Comparison of ENCODE assay signal across 10 cellular contexts in the genomic region with DNA sequence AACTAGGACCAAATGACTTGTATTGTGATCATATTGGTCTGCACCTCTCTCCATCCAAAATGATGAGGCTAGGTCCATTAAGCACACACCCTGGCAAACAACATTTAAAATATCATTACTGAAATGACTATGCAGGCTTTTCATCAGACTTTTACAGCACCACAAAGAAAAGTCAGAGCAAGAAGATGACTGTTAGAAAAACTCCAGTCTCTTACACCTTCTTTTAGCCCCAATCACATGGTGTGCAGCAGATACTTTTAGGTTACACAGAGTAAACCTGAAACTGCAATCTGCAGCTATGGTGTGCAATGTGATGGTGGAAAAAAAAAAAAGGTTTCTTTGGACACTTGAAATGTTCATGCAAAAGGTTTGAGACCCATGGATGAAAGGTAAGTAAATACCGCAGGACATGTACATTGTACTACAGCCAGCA. TPM values are rescaled to one million over a fixed set of nuclear protein-coding genes. Genes with fewer than 3 reads are reported as not detected.
DNase-seq lines count a peak whose midpoint lies in the region; ATAC-seq and TF ChIP-seq lines count a peak whose summit lies in the region.
"Had no signal": no experiment of that assay in that cellular context is flagged by ENCODE, and none has a peak within 500 bp of the region (broad histone marks: within the 10 kb centered on the region; RNA-seq: fewer than 3 reads in every experiment).

No MANE protein-coding gene starts in this region.

- no peaks in the 10 kb centered on the region for H3K36me3 ChIP-seq in suprapubic skin
- H3K36me3 ChIP-seq: neutrophil had no signal

- TF ChIP-seq EP300 in suprapubic skin (IDR thresholded peaks at IDR 0.05), result no peak

- TF ChIP-seq CTCF in GM12864 (IDR thresholded peaks at IDR 0.05; ENCODE audit: low read depth, low read length, missing control alignments) (no peak), CD14-positive monocyte (IDR thresholded peaks at IDR 0.05) (no peak), suprapubic skin (IDR thresholded peaks at IDR 0.05) (no peak), HFFc6 (IDR thresholded peaks at IDR 0.05) (no peak)

- peak; percentile 78 for ATAC-seq in GM19324 (IDR thresholded peaks at IDR 0.05; ENCODE audit: low FRiP score, unreplicated experiment)
- peak; percentile 66 for ATAC-seq in HG02970 (IDR thresholded peaks at IDR 0.05; ENCODE audit: low FRiP score, unreplicated experiment)
- peak in 1 of 4 experiments; percentile 20 for ATAC-seq in T-cell (replicated peaks in 1 of 4)
- ATAC-seq: body of pancreas had no signal

- H3K4me3 Mint-ChIP-seq in T-cell (no peak overlapping the region), CD14-positive monocyte (no peak overlapping the region), HFFc6 (no peak overlapping the region)

- peak overlapping the region; percentile 53 to 68 for H3K27ac Mint-ChIP-seq in T-cell
- H3K27ac Mint-ChIP-seq in CD14-positive monocyte, result no peak overlapping the region
- no peak overlapping the region for H3K27ac Mint-ChIP-seq in HFFc6

- no peak for TF ChIP-seq POLR2A in suprapubic skin (IDR thresholded peaks at IDR 0.05)

- H3K4me1 Mint-ChIP-seq in T-cell (peaks cover 5 to 31% (median 14%) of the 10 kb centered on the region in 3 donors), CD14-positive monocyte (peaks cover 44% of the 10 kb centered on the region), HFFc6 (ENCODE audit: low read depth) (0 out of 2 replicates have a peak, but pooled peaks cover 5% of the 10 kb centered on the region)

- peaks cover 21% of the 10 kb centered on the region for H3K4me1 ChIP-seq in suprapubic skin

- H3K4me3 ChIP-seq in GM12864 (ENCODE audit: low read depth, low read length) (peak overlapping the region; percentile 35; the same call in 1 of the 2 replicates), suprapubic skin (no peak overlapping the region)
- H3K4me3 ChIP-seq: body of pancreas had no signal

- CTCF ChIA-PET in T-cell (lab: Charles Lee), result interaction anchor here in 1 of 2 donors (0.7 kb wide), 1 partner anchor 42 kb away, joined by 4 read pairs; no protein-coding TSS in a partner anchor

- WGBS in suprapubic skin, result 57% methylated on average over 1 of the region's 1 CpG

- DNase-seq in GM12864 (ENCODE audit: low read depth) (peak; percentile 90), T-cell (no peak), NCI-H446 (lab: John Stamatoyannopoulos, UW) (no peak), CD14-positive monocyte (ENCODE audit: low spot score) (no peak), suprapubic skin (ENCODE audit: low spot score in 2 of 2) (no peak), HFFc6 (no peak)
- DNase-seq: body of pancreas had no signal

- H3K9me3 Mint-ChIP-seq in T-cell, result no peaks in the 10 kb centered on the region
- peaks cover 0 to 2% (median 0%) of the 10 kb centered on the region in 7 donors for H3K9me3 Mint-ChIP-seq in CD14-positive monocyte
- no peaks in the 10 kb centered on the region for H3K9me3 Mint-ChIP-seq in HFFc6

- intact Hi-C loops in CD14-positive monocyte (cut with micrococcal nuclease), result no loop called here

- no peaks in the 10 kb centered on the region for H3K27me3 ChIP-seq in suprapubic skin
- H3K27me3 ChIP-seq: body of pancreas, neutrophil had no signal

- POLR2A ChIA-PET in T-cell (lab: Charles Lee), result interaction anchor here in 1 of 2 donors (0.6 kb wide), 2 partner anchors 13 to 46 kb away, joined by 5 to 6 read pairs; no protein-coding TSS in a partner anchor

- H3K27me3 Mint-ChIP-seq in T-cell (no peaks in the 10 kb centered on the region), CD14-positive monocyte (ENCODE audit: low read depth in 3 of 3) (no peaks in the 10 kb centered on the region), HFFc6 (ENCODE audit: insufficient read depth) (no peaks in the 10 kb centered on the region)

- no peaks in the 10 kb centered on the region for H3K36me3 Mint-ChIP-seq in T-cell
- H3K36me3 Mint-ChIP-seq in CD14-positive monocyte, result peaks cover 0 to 6% of the 10 kb centered on the region in 2 donors
- H3K36me3 Mint-ChIP-seq in HFFc6 (ENCODE audit: low read depth), result no peaks in the 10 kb centered on the region

- no peak overlapping the region for H3K27ac ChIP-seq in suprapubic skin
- H3K27ac ChIP-seq: body of pancreas, neutrophil had no signal

- H3K9me3 ChIP-seq in suprapubic skin, result no peaks in the 10 kb centered on the region
- H3K9me3 ChIP-seq: body of pancreas, neutrophil had no signal

RNA-seq across cellular contexts. Expression of a gene that starts 5.4 kb away (rescaled TPM):
- total RNA-seq in T-cell (10 to 100 TPM; 28.5 to 44.4 (median 37.3) TPM), suprapubic skin (10 to 100 TPM in 3 of 4 donors, 1 to 10 TPM in 1; 6.4 to 40.4 (median 18.6) TPM)
- 1 to 10 TPM; 4.9 to 6.5 TPM for polyA plus RNA-seq in CD14-positive monocyte
- 10 to 100 TPM; 13.3 to 17.5 (median 15.6) TPM for total RNA-seq in HFFc6 (2021; fragmentation: NEBNext Ultra II Directional; extraction: Animal tissue kit (Norgen Biotek cat#: 25700))

RNA-seq across cellular contexts. Expression of a gene that starts 39.5 kb away (rescaled TPM):
- total RNA-seq in T-cell (100 to 1,000 TPM in 2 of 5 donors, 10 to 100 TPM in 3; 83.8 to 107 (median 97.5) TPM), suprapubic skin (10 to 100 TPM; 40.8 to 55.8 (median 45.0) TPM)
- 10 to 100 TPM; 11.6 to 25.2 TPM for polyA plus RNA-seq in CD14-positive monocyte
- 100 to 1,000 TPM in 1 of 6 experiments, 10 to 100 TPM in 5; 84.8 to 104 (median 88.9) TPM for total RNA-seq in HFFc6 (2021; fragmentation: NEBNext Ultra II Directional; extraction: Animal tissue kit (Norgen Biotek cat#: 25700))

Comparison
In these comparisons a context has a peak if more than half of its experiments do, and no peak if none do; other contexts are left out.
1. H3K27ac Mint-ChIP-seq: peak in T-cell (2 of 2); none in CD14-positive monocyte (0 of 7) and HFFc6 (single experiment).